In the genomic region with DNA sequence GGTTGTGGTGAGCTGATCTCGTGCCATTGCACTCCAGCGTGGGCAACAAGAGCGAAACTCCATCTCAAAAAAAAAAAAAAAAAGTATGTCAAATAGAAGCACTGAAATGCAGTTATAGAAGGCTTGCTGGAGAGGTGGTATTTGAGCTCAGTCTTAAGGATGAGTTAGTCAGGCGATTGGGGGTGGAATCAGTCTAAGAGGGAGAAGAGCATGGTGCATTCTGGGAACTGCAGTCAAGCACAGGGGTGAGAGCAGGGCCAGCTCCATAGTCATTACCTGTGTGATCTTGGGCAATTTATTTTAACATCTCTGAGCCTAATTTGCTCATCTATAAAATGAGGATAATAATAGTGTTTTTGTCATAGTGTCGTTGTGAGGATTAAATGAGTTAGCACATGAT, we compare ENCODE assay signal across 1 cellular context.
TF ChIP-seq lines count a peak whose summit lies in the region.

No MANE protein-coding gene starts in this region.

TF ChIP-seq in K562, 482 proteins besides CTCF, POLR2A, EP300 and RAD21:
- TF ChIP-seq OTX1 (CRISPR knock-in tag; IDR thresholded peaks at IDR 0.05) = no peak
- no peak for TF ChIP-seq ARID1B (IDR thresholded peaks at IDR 0.05)
- TF ChIP-seq TAF1 (IDR thresholded peaks at IDR 0.05; ENCODE audit: control insufficient read depth, extremely low read depth, insufficient read depth, low read length, severe bottlenecking) = no peak
- no peak for TF ChIP-seq ZNF41 (CRISPR knock-in tag; conservative IDR thresholded peaks at IDR 0.05)
- TF ChIP-seq TCFL5 (CRISPR knock-in tag; conservative IDR thresholded peaks at IDR 0.05) = no peak
- TF ChIP-seq, protein P1, sequence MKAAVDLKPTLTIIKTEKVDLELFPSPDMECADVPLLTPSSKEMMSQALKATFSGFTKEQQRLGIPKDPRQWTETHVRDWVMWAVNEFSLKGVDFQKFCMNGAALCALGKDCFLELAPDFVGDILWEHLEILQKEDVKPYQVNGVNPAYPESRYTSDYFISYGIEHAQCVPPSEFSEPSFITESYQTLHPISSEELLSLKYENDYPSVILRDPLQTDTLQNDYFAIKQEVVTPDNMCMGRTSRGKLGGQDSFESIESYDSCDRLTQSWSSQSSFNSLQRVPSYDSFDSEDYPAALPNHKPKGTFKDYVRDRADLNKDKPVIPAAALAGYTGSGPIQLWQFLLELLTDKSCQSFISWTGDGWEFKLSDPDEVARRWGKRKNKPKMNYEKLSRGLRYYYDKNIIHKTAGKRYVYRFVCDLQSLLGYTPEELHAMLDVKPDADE (conservative IDR thresholded peaks at IDR 0.05; ENCODE audit: control insufficient read depth, low read depth, low read length) = no peak
- TF ChIP-seq U2AF1 (optimal IDR thresholded peaks at IDR 0.05; ENCODE audit: low read depth, low read length) = no peak
- no peak for TF ChIP-seq GATAD2B (IDR thresholded peaks at IDR 0.05; ENCODE audit: borderline replicate concordance)
- TF ChIP-seq ZNF121 (CRISPR knock-in tag; conservative IDR thresholded peaks at IDR 0.05) = no peak
- no peak for TF ChIP-seq SRF (CRISPR knock-in tag; IDR thresholded peaks at IDR 0.05)
- no peak for TF ChIP-seq MIER1 (IDR thresholded peaks at IDR 0.05; ENCODE audit: low read depth)
- no peak for TF ChIP-seq ZNF24 (IDR thresholded peaks at IDR 0.05)
- TF ChIP-seq, protein P2, sequence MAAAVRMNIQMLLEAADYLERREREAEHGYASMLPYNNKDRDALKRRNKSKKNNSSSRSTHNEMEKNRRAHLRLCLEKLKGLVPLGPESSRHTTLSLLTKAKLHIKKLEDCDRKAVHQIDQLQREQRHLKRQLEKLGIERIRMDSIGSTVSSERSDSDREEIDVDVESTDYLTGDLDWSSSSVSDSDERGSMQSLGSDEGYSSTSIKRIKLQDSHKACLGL (CRISPR knock-in tag; IDR thresholded peaks at IDR 0.05; ENCODE audit: borderline replicate concordance, poor library complexity, severe bottlenecking) = no peak
- TF ChIP-seq SNRNP70 (optimal IDR thresholded peaks at IDR 0.05; ENCODE audit: low read depth, low read length) = no peak
- TF ChIP-seq HLTF (IDR thresholded peaks at IDR 0.05) = no peak
- no peak for TF ChIP-seq TRIM25 (IDR thresholded peaks at IDR 0.05; ENCODE audit: borderline replicate concordance)
- no peak for TF ChIP-seq PHTF2 (CRISPR knock-in tag; IDR thresholded peaks at IDR 0.05)
- no peak for TF ChIP-seq NFRKB (IDR thresholded peaks at IDR 0.05; ENCODE audit: low read depth)
- TF ChIP-seq IFI16 (CRISPR knock-in tag; IDR thresholded peaks at IDR 0.05) = no peak
